12 cellular contexts compared by ENCODE assay signal in the genomic region with DNA sequence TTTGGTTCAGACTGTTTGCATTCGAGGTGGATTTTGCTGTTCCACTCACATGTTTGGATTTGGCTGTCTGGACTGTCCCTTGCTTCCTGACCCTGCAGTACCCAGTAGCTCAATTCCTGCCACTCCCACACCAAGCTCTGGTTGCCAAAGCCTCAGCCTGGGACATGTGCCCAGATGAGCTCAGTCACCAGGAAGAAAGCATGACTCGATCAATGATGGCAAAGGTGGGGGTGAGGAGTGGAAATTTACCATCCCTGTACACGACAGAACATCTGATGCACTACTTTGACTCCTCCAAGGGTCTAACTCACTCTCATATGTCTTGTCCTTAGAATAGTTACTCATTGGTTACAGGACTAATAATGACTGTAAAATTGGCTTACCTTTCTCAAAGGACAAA. TPM values are rescaled to one million over a fixed set of nuclear protein-coding genes. Genes with fewer than 3 reads are reported as not detected.
DNase-seq lines count a peak whose midpoint lies in the region; ATAC-seq and TF ChIP-seq lines count a peak whose summit lies in the region.
"Had no signal": no experiment of that assay in that cellular context is flagged by ENCODE, and none has a peak within 500 bp of the region (broad histone marks: within the 10 kb centered on the region; RNA-seq: fewer than 3 reads in every experiment).

No MANE protein-coding gene starts in this region.

- H3K36me3 ChIP-seq in right lobe of liver: no peaks in the 10 kb centered on the region

- 18% methylated on average over 3 of the region's 3 CpGs for WGBS in right lobe of liver (ENCODE audit: insufficient coverage, low coverage, low lambda C conversion rate, missing lambda C conversion rate)

- TF ChIP-seq CTCF in right lobe of liver (IDR thresholded peaks at IDR 0.05): no peak

- intact Hi-C loops in right lobe of liver (cut with DNase I): no loop called here

- no peaks in the 10 kb centered on the region for H3K9me3 ChIP-seq in right lobe of liver

- DNase-seq in AG08395 (ENCODE audit: low spot score): peak; percentile 91
- DNase-seq in NCI-H446 (lab: John Stamatoyannopoulos, UW): peak; percentile 48 to 69
- DNase-seq in dermis blood vessel endothelial cell: peak; percentile 36
- peak; percentile 80 to 94 (median 91) for DNase-seq in right lobe of liver
- no peak for DNase-seq in NOMO-1 treated with DMSO at 0.1 percent for 48 hours (lab: John Stamatoyannopoulos, UW; ENCODE audit: unreplicated experiment)
- DNase-seq in DMS53 (lab: John Stamatoyannopoulos, UW): no peak
- DNase-seq in NCI-H2081 (lab: John Stamatoyannopoulos, UW): no peak
- DNase-seq: activated CD4-positive, alpha-beta T cell treated with anti-CD3 and anti-CD28 coated beads for 48 hours; activated naive CD8-positive, alpha-beta T cell treated with anti-CD3 and anti-CD28 coated beads, Interleukin-2, amount 10 ng/mL, durations not matched to agents 7 days and 5 days; NCI-H1105 treated with DMSO at 0.1 percent for 48 hours had no signal

- TF ChIP-seq POLR2A in right lobe of liver (IDR thresholded peaks at IDR 0.05): no peak

- no peaks in the 10 kb centered on the region for H3K27me3 ChIP-seq in right lobe of liver

- no peaks in the 10 kb centered on the region for H3K4me1 ChIP-seq in right lobe of liver

- peak overlapping the region; percentile 30 to 64 (median 43) for H3K27ac ChIP-seq in right lobe of liver

- no peak overlapping the region for H3K4me3 ChIP-seq in right lobe of liver

- ATAC-seq in right lobe of liver (peak; percentile 98 to 100 (median 99)), HG03025 (IDR thresholded peaks at IDR 0.05; ENCODE audit: low FRiP score, unreplicated experiment) (no peak)

RNA-seq across cellular contexts. Expression of a gene that starts 45.2 kb away (rescaled TPM):
- total RNA-seq in dermis blood vessel endothelial cell (2.0 and 4.4 TPM in 2 replicates), right lobe of liver (1 to 10 TPM in 1 of 6 experiments, under 1 TPM in 4, not detected in 1; 0.06 to 2.7 (median 0.59) TPM)
- total RNA-seq: activated naive CD8-positive, alpha-beta T cell treated with anti-CD3 and anti-CD28 coated beads, Interleukin-2, amount 10 ng/mL, durations not matched to agents 7 days and 5 days; B cell had no signal

Comparison
In these comparisons a context has a peak if more than half of its experiments do, and no peak if none do; other contexts are left out.
1. DNase-seq: peak in AG08395 (single experiment), NCI-H446 (2 of 2), dermis blood vessel endothelial cell (single experiment) and right lobe of liver (3 of 3); none in NOMO-1 treated with DMSO at 0.1 percent for 48 hours (single experiment), DMS53 (single experiment) and NCI-H2081 (0 of 2).